8 cellular contexts compared by ENCODE assay signal in the genomic region with DNA sequence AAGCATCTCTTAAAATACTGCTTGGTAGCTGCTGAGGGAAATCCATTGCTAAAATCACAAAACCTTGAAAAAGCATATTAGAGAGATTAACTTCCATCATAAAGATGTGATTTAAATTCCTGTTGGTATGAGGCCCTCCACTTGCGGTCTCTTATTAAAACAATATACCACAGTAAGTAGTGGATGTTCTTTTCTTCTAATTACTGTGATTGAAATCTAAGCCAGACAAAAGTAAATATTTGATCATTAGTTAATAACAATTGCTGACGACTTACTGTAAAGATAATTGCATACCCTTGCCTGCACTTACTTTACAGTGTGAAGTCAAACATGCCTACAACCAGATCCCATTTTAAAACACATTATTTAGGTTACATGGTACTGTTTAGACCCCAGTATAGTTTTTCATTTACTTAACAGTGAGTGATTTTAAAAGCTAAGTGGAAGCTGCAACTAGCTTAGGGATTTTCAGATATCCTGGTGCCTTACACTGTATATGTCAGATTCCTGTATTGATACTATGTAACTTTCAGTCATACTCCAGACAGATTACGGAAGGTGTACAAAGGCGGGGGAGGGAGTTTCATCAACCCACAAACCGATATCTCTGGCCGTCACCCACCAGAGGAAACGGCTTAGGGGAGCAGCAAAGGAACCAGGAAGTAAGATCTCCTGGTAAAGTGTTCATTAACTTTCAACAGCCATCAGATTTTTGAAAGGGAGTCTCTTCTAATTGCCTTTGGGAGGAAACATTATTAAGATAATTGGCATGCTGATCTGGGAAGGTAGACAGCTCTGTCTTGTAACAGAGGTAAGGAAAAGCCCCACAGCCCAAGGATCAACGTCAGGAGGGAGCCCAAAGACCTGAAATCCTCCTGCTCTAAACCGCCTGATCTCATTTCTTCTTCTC. TPM values are rescaled to one million over a fixed set of nuclear protein-coding genes. Genes with fewer than 3 reads are reported as not detected.
DNase-seq lines count a peak whose midpoint lies in the region; ATAC-seq and TF ChIP-seq lines count a peak whose summit lies in the region.

No MANE protein-coding gene starts in this region.

- H3K9me3 ChIP-seq in HUES6 (ENCODE audit: control insufficient read depth, insufficient read depth, low read depth, low read length) (no peaks in the 10 kb centered on the region), gastrocnemius medialis (no peaks in the 10 kb centered on the region)

- intact Hi-C loops in gastrocnemius medialis (cut with DNase I; ENCODE audit: low total_unique reads) = loop anchor here (2.0 to 10.0 kb wide), 4 partner anchors 129 to 1305 kb away; a partner anchor contains a TSS

- ATAC-seq in gastrocnemius medialis (no peak), GM19463 (IDR thresholded peaks at IDR 0.05; ENCODE audit: unreplicated experiment) (no peak), GM21360 (IDR thresholded peaks at IDR 0.05; ENCODE audit: unreplicated experiment) (no peak)

- H3K4me3 Mint-ChIP-seq in activated CD4-positive, alpha-beta T cell treated with anti-CD3 and anti-CD28 coated beads, Interleukin-2, amount 10 ng/mL, durations not matched to agents 7 days and 5 days = peak overlapping the region; percentile 68

- TF ChIP-seq CTCF in foreskin fibroblast (IDR thresholded peaks at IDR 0.05; ENCODE audit: low read depth, low read length) (no peak), gastrocnemius medialis (IDR thresholded peaks at IDR 0.05 in 4 of 5, conservative IDR thresholded peaks at IDR 0.05 in 1 of 5) (no peak)

- POLR2A ChIA-PET in activated CD4-positive, alpha-beta T cell treated with anti-CD3 and anti-CD28 coated beads, Interleukin-2, amount 10 ng/mL, durations not matched to agents 7 days and 5 days (lab: Charles Lee) = interaction anchor here (0.6 to 0.8 kb wide), 2 partner anchors 29 to 141 kb away, joined by 3 read pairs; no protein-coding TSS in a partner anchor

- H3K27me3 ChIP-seq in HUES6 (ENCODE audit: control insufficient read depth, insufficient read depth, low read length) (peaks cover 67% of the 10 kb centered on the region), gastrocnemius medialis (no peaks in the 10 kb centered on the region)

- H3K4me1 ChIP-seq in HUES6 (ENCODE audit: control insufficient read depth, insufficient read depth, low read length) (peaks cover 11% of the 10 kb centered on the region), gastrocnemius medialis (peaks cover 47 to 53% of the 10 kb centered on the region in 2 donors)

- peaks cover 18% of the 10 kb centered on the region for H3K4me1 Mint-ChIP-seq in activated CD4-positive, alpha-beta T cell treated with anti-CD3 and anti-CD28 coated beads, Interleukin-2, amount 10 ng/mL, durations not matched to agents 7 days and 5 days

- H3K27ac Mint-ChIP-seq in activated CD4-positive, alpha-beta T cell treated with anti-CD3 and anti-CD28 coated beads, Interleukin-2, amount 10 ng/mL, durations not matched to agents 7 days and 5 days = no peak overlapping the region

- H3K4me3 ChIP-seq in HUES6 (ENCODE audit: low read depth, low read length) = peak overlapping the region; percentile 89
- H3K4me3 ChIP-seq in foreskin fibroblast (ENCODE audit: low read depth in 1 of 2, low read length in 2 of 2) = peak overlapping the region; percentile 55 to 71
- H3K4me3 ChIP-seq in gastrocnemius medialis = peak overlapping the region; percentile 82 to 98 (median 91)

- peak; percentile 43 for DNase-seq in DMS53 treated with DMSO at 0.1 percent for 48 hours (lab: John Stamatoyannopoulos, UW; ENCODE audit: unreplicated experiment)
- DNase-seq in activated CD4-positive, alpha-beta T cell treated with anti-CD3 and anti-CD28 coated beads, Interleukin-2, amount 10 ng/mL, durations not matched to agents 7 days and 5 days = peak; percentile 37
- DNase-seq in foreskin fibroblast = peak in 1 of 2 donors; percentile 41
- no peak for DNase-seq in gastrocnemius medialis
- DNase-seq in NCI-H524 (lab: John Stamatoyannopoulos, UW) = no peak

- CTCF ChIA-PET in activated CD4-positive, alpha-beta T cell treated with anti-CD3 and anti-CD28 coated beads, Interleukin-2, amount 10 ng/mL, durations not matched to agents 7 days and 5 days (lab: Charles Lee) = interaction anchor here (0.5 to 1.4 kb wide), 2 partner anchors 11 to 1266 kb away, joined by 3 to 4 read pairs; no protein-coding TSS in a partner anchor

- H3K27me3 Mint-ChIP-seq in activated CD4-positive, alpha-beta T cell treated with anti-CD3 and anti-CD28 coated beads, Interleukin-2, amount 10 ng/mL, durations not matched to agents 7 days and 5 days = peaks cover 78% of the 10 kb centered on the region

- H3K36me3 ChIP-seq in HUES6 (ENCODE audit: control insufficient read depth, insufficient read depth, low read length) = peaks cover 6% of the 10 kb centered on the region; the same call in 1 of the 2 replicates
- H3K36me3 ChIP-seq in gastrocnemius medialis = no peaks in the 10 kb centered on the region

- H3K9ac ChIP-seq in HUES6 (ENCODE audit: low read length) = peak overlapping the region; percentile 87

- in situ Hi-C loops in gastrocnemius medialis (cut with MboI; ENCODE audit: low sequenced_read_pairs in 4 of 4) = loop anchor here in 1 of 4 donors (10.0 kb wide), 1 partner anchor 139 kb away; no protein-coding TSS in a partner anchor

- H3K27ac ChIP-seq in HUES6 (ENCODE audit: low read depth, low read length) (peak overlapping the region; percentile 64; the same call in 1 of the 2 replicates), gastrocnemius medialis (peak overlapping the region; percentile 87 to 94 (median 93))

- H3K9me3 Mint-ChIP-seq in activated CD4-positive, alpha-beta T cell treated with anti-CD3 and anti-CD28 coated beads, Interleukin-2, amount 10 ng/mL, durations not matched to agents 7 days and 5 days = no peaks in the 10 kb centered on the region

- H3K36me3 Mint-ChIP-seq in activated CD4-positive, alpha-beta T cell treated with anti-CD3 and anti-CD28 coated beads, Interleukin-2, amount 10 ng/mL, durations not matched to agents 7 days and 5 days (ENCODE audit: low read depth) = no peaks in the 10 kb centered on the region

- no peak for TF ChIP-seq POLR2A in gastrocnemius medialis (IDR thresholded peaks at IDR 0.05)

RNA-seq across cellular contexts. Expression of a gene that starts 1.0 kb away (rescaled TPM):
- total RNA-seq in activated CD4-positive, alpha-beta T cell treated with anti-CD3 and anti-CD28 coated beads, Interleukin-2, amount 10 ng/mL, durations not matched to agents 7 days and 5 days = under 1 TPM; 0.40 TPM
- total RNA-seq in gastrocnemius medialis = 10 to 100 TPM; 20.4 to 29.0 (median 22.1) TPM

Comparison
In these comparisons a context has a peak if more than half of its experiments do, and no peak if none do; other contexts are left out.
1. DNase-seq: peak in DMS53 treated with DMSO at 0.1 percent for 48 hours (single experiment) and activated CD4-positive, alpha-beta T cell treated with anti-CD3 and anti-CD28 coated beads, Interleukin-2, amount 10 ng/mL, durations not matched to agents 7 days and 5 days (single experiment); none in gastrocnemius medialis (0 of 2) and NCI-H524 (0 of 2).
2. RNA of a gene that starts 1.0 kb away (total RNA-seq): 20.4 to 29.0 TPM in gastrocnemius medialis; 0.40 TPM in activated CD4-positive, alpha-beta T cell treated with anti-CD3 and anti-CD28 coated beads, Interleukin-2, amount 10 ng/mL, durations not matched to agents 7 days and 5 days; every median in the first group is over 10 times any median in the second.
3. Peak in every context shown above with its lines, with median percentiles within 50 percentile points of each other: H3K4me3 ChIP-seq.